8 cellular contexts compared by ENCODE assay signal in the genomic region with DNA sequence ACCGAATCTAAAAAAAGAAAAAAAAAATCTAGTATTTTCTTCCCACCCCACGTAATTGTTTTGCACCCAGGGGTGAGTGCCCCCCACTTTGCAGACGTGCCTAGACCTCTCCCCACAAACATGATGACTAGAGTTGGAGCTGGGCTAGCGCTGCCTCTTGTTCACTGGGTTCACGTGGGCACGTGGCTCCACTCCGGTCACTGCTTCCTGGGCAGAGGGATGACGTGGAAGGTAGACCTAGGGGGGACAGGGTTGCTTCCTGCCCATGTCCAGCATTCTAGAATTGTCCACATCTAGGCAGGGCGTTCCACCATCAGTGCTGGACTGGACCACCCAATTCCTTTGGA. TPM values are rescaled to one million over a fixed set of nuclear protein-coding genes. Genes with fewer than 3 reads are reported as not detected.
DNase-seq lines count a peak whose midpoint lies in the region; ATAC-seq and TF ChIP-seq lines count a peak whose summit lies in the region.

No MANE protein-coding gene starts in this region.

- H3K36me3 ChIP-seq in right atrium auricular region (no peaks in the 10 kb centered on the region), WERI-Rb-1 (peaks cover 19% of the 10 kb centered on the region), iPS-20b (ENCODE audit: insufficient read depth, low read depth, low read length) (peaks cover 15% of the 10 kb centered on the region), ascending aorta (no peaks in the 10 kb centered on the region), tibial artery (no peaks in the 10 kb centered on the region)

- peak overlapping the region; percentile 86 for H3K4me3 Mint-ChIP-seq in type B pancreatic cell

- H3K9me3 ChIP-seq in right atrium auricular region = no peaks in the 10 kb centered on the region
- no peaks in the 10 kb centered on the region for H3K9me3 ChIP-seq in WERI-Rb-1 (ENCODE audit: severe bottlenecking)
- no peaks in the 10 kb centered on the region for H3K9me3 ChIP-seq in iPS-20b (ENCODE audit: insufficient read depth, low read depth, low read length)
- H3K9me3 ChIP-seq in ascending aorta = no peaks in the 10 kb centered on the region
- no peaks in the 10 kb centered on the region for H3K9me3 ChIP-seq in tibial artery

- TF ChIP-seq CTCF in right atrium auricular region (IDR thresholded peaks at IDR 0.05) (no peak), WERI-Rb-1 (IDR thresholded peaks at IDR 0.05; ENCODE audit: low read depth, low read length) (no peak), type B pancreatic cell (conservative IDR thresholded peaks at IDR 0.05) (no peak), ascending aorta (IDR thresholded peaks at IDR 0.05) (no peak), tibial artery (IDR thresholded peaks at IDR 0.05) (no peak)

- no peak overlapping the region for H3K27ac Mint-ChIP-seq in type B pancreatic cell

- H3K4me1 ChIP-seq in right atrium auricular region (peaks cover 0 to 22% of the 10 kb centered on the region in 2 donors), iPS-20b (ENCODE audit: insufficient read depth, low read length) (peaks cover 3% of the 10 kb centered on the region; the same call in 1 of the 2 replicates), ascending aorta (peaks cover 6 to 15% of the 10 kb centered on the region in 2 donors), tibial artery (peaks cover 0 to 31% (median 25%) of the 10 kb centered on the region in 4 donors)

- peak overlapping the region; percentile 64; the same call in 1 of the 2 replicates for H3K9ac ChIP-seq in iPS-20b (ENCODE audit: low read depth, low read length)

- peaks cover 10% of the 10 kb centered on the region for H3K4me1 Mint-ChIP-seq in type B pancreatic cell (ENCODE audit: unreplicated experiment)

- H3K27me3 Mint-ChIP-seq in type B pancreatic cell = no peaks in the 10 kb centered on the region

- H3K9me3 Mint-ChIP-seq in type B pancreatic cell = no peaks in the 10 kb centered on the region

- no peak for DNase-seq in right atrium auricular region (ENCODE audit: low spot score)
- DNase-seq in Right ventricle myocardium superior = no peak
- DNase-seq in WERI-Rb-1 = no peak
- no peak for DNase-seq in type B pancreatic cell (ENCODE audit: extremely low spot score, unreplicated experiment)
- DNase-seq in ascending aorta (ENCODE audit: low spot score in 2 of 2) = no peak
- DNase-seq in tibial artery = no peak

- H3K27me3 ChIP-seq in right atrium auricular region = no peaks in the 10 kb centered on the region
- H3K27me3 ChIP-seq in WERI-Rb-1 (ENCODE audit: insufficient read depth, low read depth, severe bottlenecking) = no peaks in the 10 kb centered on the region
- no peaks in the 10 kb centered on the region for H3K27me3 ChIP-seq in iPS-20b (ENCODE audit: insufficient read depth, low read length)
- H3K27me3 ChIP-seq in ascending aorta = no peaks in the 10 kb centered on the region
- no peaks in the 10 kb centered on the region for H3K27me3 ChIP-seq in tibial artery

- H3K27ac ChIP-seq in right atrium auricular region (no peak overlapping the region), WERI-Rb-1 (peak overlapping the region; percentile 73), iPS-20b (ENCODE audit: low read length) (no peak overlapping the region), ascending aorta (peak overlapping the region in 1 of 2 donors; percentile 44), tibial artery (no peak overlapping the region)

- H3K4me3 ChIP-seq in right atrium auricular region (peak overlapping the region; percentile 35 to 85), WERI-Rb-1 (ENCODE audit: low read depth, low read length) (peak overlapping the region; percentile 18; the same call in 1 of the 2 replicates), iPS-20b (ENCODE audit: low read length) (peak overlapping the region; percentile 63; the same call in 1 of the 2 replicates), ascending aorta (peak overlapping the region in 1 of 2 donors; percentile 67), tibial artery (peak overlapping the region in 1 of 2 donors; percentile 94)

- intact Hi-C loops in Right ventricle myocardium superior (cut with DNase I) = no loop called here
- intact Hi-C loops in ascending aorta (cut with DNase I) = no loop called here
- intact Hi-C loops in tibial artery (cut with DNase I; ENCODE audit: low total_unique reads) = loop anchor here (10.0 kb wide), 1 partner anchor 172 kb away; the partner anchor contains the start of gene RFC2

- no peak for ATAC-seq in Right ventricle myocardium superior (ENCODE audit: poor library complexity)
- ATAC-seq in HG03097 (IDR thresholded peaks at IDR 0.05; ENCODE audit: low FRiP score, unreplicated experiment) = no peak

- H3K36me3 Mint-ChIP-seq in type B pancreatic cell = no peaks in the 10 kb centered on the region

RNA-seq across cellular contexts. Expression of gene LIMK1, which starts 0.9 kb away (rescaled TPM):
- total RNA-seq in right atrium auricular region (10 to 100 TPM in 1 of 2 donors, 1 to 10 TPM in 1; 9.4 to 14.7 TPM), Right ventricle myocardium superior (8.6 TPM), type B pancreatic cell (ENCODE audit: low replicate concordance) (34.6 and 46.6 TPM in 2 replicates), ascending aorta (30.0 TPM)

RNA-seq across cellular contexts. Expression of gene ELN, which starts 54.8 kb away (rescaled TPM):
- total RNA-seq in right atrium auricular region (100 to 1,000 TPM; 138 to 149 TPM), Right ventricle myocardium superior (33.2 TPM), type B pancreatic cell (ENCODE audit: low replicate concordance) (8.8 TPM in 1 of 2 replicates, not detected in the other), ascending aorta (395 TPM)
